In genomic region chr10:78320990-78321389, GRCh38 we compare ENCODE assay signal across 19 cellular contexts.
DNase-seq lines count a peak whose midpoint lies in the region; ATAC-seq and TF ChIP-seq lines count a peak whose summit lies in the region.
"Had no signal": no experiment of that assay in that cellular context is flagged by ENCODE, and none has a peak within 500 bp of the region (broad histone marks: within the 10 kb centered on the region; RNA-seq: fewer than 3 reads in every experiment).

No MANE protein-coding gene starts in this region.

- H3K9me2 ChIP-seq in neural cell (ENCODE audit: insufficient read depth, low read length): no peaks in the 10 kb centered on the region

- peak overlapping the region; percentile 7 for H3K27ac Mint-ChIP-seq in activated CD8-positive, alpha-beta T cell treated with anti-CD3 and anti-CD28 coated beads for 36 hours
- H3K27ac Mint-ChIP-seq in activated CD8-positive, alpha-beta T cell treated with anti-CD3 and anti-CD28 coated beads, Interleukin-2, amount 10 ng/mL, durations not matched to agents 7 days and 5 days: no peak overlapping the region
- H3K27ac Mint-ChIP-seq in CD8-positive, alpha-beta T cell: peak overlapping the region; percentile 33
- H3K27ac Mint-ChIP-seq in WTC11: no peak overlapping the region
- H3K27ac Mint-ChIP-seq: GM23338 had no signal

- H3K9me3 ChIP-seq in CD8-positive, alpha-beta T cell (ENCODE audit: low read length): no peaks in the 10 kb centered on the region
- H3K9me3 ChIP-seq in neural cell (ENCODE audit: low read length): no peaks in the 10 kb centered on the region
- H3K9me3 ChIP-seq: Peyer's patch had no signal

- CTCF ChIA-PET in activated CD8-positive, alpha-beta T cell treated with anti-CD3 and anti-CD28 coated beads for 36 hours (lab: Charles Lee): interaction anchor here (1.5 kb wide), 1 partner anchor 273 kb away, joined by 3 read pairs; no protein-coding TSS in a partner anchor
- CTCF ChIA-PET in activated CD8-positive, alpha-beta T cell treated with anti-CD3 and anti-CD28 coated beads, Interleukin-2, amount 10 ng/mL, durations not matched to agents 7 days and 5 days (lab: Charles Lee): no interaction called here
- CTCF ChIA-PET in CD8-positive, alpha-beta T cell (lab: Charles Lee): no interaction called here
- CTCF ChIA-PET in WTC11 (lab: Charles Lee): interaction anchor here (1.0 kb wide), 1 partner anchor 61 kb away, joined by 3 read pairs; no protein-coding TSS in a partner anchor

- no peaks in the 10 kb centered on the region for H3K27me3 Mint-ChIP-seq in activated CD8-positive, alpha-beta T cell treated with anti-CD3 and anti-CD28 coated beads for 36 hours
- H3K27me3 Mint-ChIP-seq in activated CD8-positive, alpha-beta T cell treated with anti-CD3 and anti-CD28 coated beads, Interleukin-2, amount 10 ng/mL, durations not matched to agents 7 days and 5 days (ENCODE audit: low read depth): peaks cover 4% of the 10 kb centered on the region
- no peaks in the 10 kb centered on the region for H3K27me3 Mint-ChIP-seq in CD8-positive, alpha-beta T cell (ENCODE audit: low read depth)
- H3K27me3 Mint-ChIP-seq in WTC11 (ENCODE audit: low read depth): no peaks in the 10 kb centered on the region

- no peaks in the 10 kb centered on the region for H3K36me3 Mint-ChIP-seq in activated CD8-positive, alpha-beta T cell treated with anti-CD3 and anti-CD28 coated beads for 36 hours (ENCODE audit: low read depth)
- H3K36me3 Mint-ChIP-seq in activated CD8-positive, alpha-beta T cell treated with anti-CD3 and anti-CD28 coated beads, Interleukin-2, amount 10 ng/mL, durations not matched to agents 7 days and 5 days (ENCODE audit: low read depth): no peaks in the 10 kb centered on the region
- H3K36me3 Mint-ChIP-seq in CD8-positive, alpha-beta T cell: no peaks in the 10 kb centered on the region
- peaks cover 2% of the 10 kb centered on the region for H3K36me3 Mint-ChIP-seq in WTC11
- H3K36me3 Mint-ChIP-seq: CD14-positive monocyte had no signal

- peak overlapping the region; percentile 31 for H2AFZ ChIP-seq in neural cell (ENCODE audit: low read depth, low read length)
- H2AFZ ChIP-seq: GM23338 had no signal

- H3K36me3 ChIP-seq in CD8-positive, alpha-beta T cell (ENCODE audit: insufficient read depth, low read length): no peaks in the 10 kb centered on the region
- H3K36me3 ChIP-seq in neural cell (ENCODE audit: insufficient read depth, low read length): no peaks in the 10 kb centered on the region
- H3K36me3 ChIP-seq: Peyer's patch had no signal

- peak overlapping the region; percentile 25 for H3K9ac ChIP-seq in neural cell (ENCODE audit: low read length)

- no peaks in the 10 kb centered on the region for H3F3A ChIP-seq in neural cell (ENCODE audit: insufficient read depth, low read length, poor library complexity, severe bottlenecking)

- DNase-seq in activated CD8-positive, alpha-beta T cell treated with anti-CD3 and anti-CD28 coated beads for 36 hours: no peak
- no peak for DNase-seq in activated CD8-positive, alpha-beta T cell treated with anti-CD3 and anti-CD28 coated beads, Interleukin-2, amount 10 ng/mL, durations not matched to agents 7 days and 5 days
- DNase-seq in CD8-positive, alpha-beta T cell: peak in 1 of 7 experiments; percentile 41
- DNase-seq in amniotic epithelial cell (ENCODE audit: low read depth) (peak; percentile 57), cerebellar cortex (ENCODE audit: low spot score) (no peak), WTC11 (ENCODE audit: low spot score) (no peak), mesenteric fat pad (ENCODE audit: low spot score) (no peak)
- DNase-seq: 8988T; Calu3; EL; NCI-H1105 treated with DMSO at 0.1 percent for 48 hours; NCI-H1694; NK-92 treated with Interleukin-12 subunit alpha and Interleukin-12 subunit beta, amount 100 ng/mL, for 24 hours; Peyer's patch had no signal

- TF ChIP-seq CTCF in activated CD8-positive, alpha-beta T cell treated with anti-CD3 and anti-CD28 coated beads for 36 hours (IDR thresholded peaks at IDR 0.05): no peak
- TF ChIP-seq CTCF in CD8-positive, alpha-beta T cell (IDR thresholded peaks at IDR 0.05): no peak
- TF ChIP-seq CTCF in neural cell (IDR thresholded peaks at IDR 0.05; ENCODE audit: poor library complexity, severe bottlenecking) (no peak), WTC11 (IDR thresholded peaks at IDR 0.05) (no peak)

- ATAC-seq in activated CD8-positive, alpha-beta T cell treated with anti-CD3 and anti-CD28 coated beads for 36 hours: no peak
- ATAC-seq in activated CD8-positive, alpha-beta T cell treated with anti-CD3 and anti-CD28 coated beads, Interleukin-2, amount 10 ng/mL, durations not matched to agents 7 days and 5 days: no peak
- no peak for ATAC-seq in CD8-positive, alpha-beta T cell
- ATAC-seq in WTC11: no peak
- ATAC-seq: GM12878, GM23338, HCT116 had no signal

- TF ChIP-seq RAD21 in neural cell (conservative IDR thresholded peaks at IDR 0.05): no peak

- peaks cover 10% of the 10 kb centered on the region for H3K4me1 Mint-ChIP-seq in activated CD8-positive, alpha-beta T cell treated with anti-CD3 and anti-CD28 coated beads for 36 hours (ENCODE audit: low read depth)
- H3K4me1 Mint-ChIP-seq in activated CD8-positive, alpha-beta T cell treated with anti-CD3 and anti-CD28 coated beads, Interleukin-2, amount 10 ng/mL, durations not matched to agents 7 days and 5 days (ENCODE audit: low read depth): peaks cover 11% of the 10 kb centered on the region
- H3K4me1 Mint-ChIP-seq in CD8-positive, alpha-beta T cell (ENCODE audit: low read depth): peaks cover 18% of the 10 kb centered on the region
- H3K4me1 Mint-ChIP-seq in WTC11: peaks cover 6% of the 10 kb centered on the region
- H3K4me1 Mint-ChIP-seq: CD14-positive monocyte had no signal

- H3K4me2 ChIP-seq in neural cell (ENCODE audit: low read length): no peak overlapping the region
- H3K4me2 ChIP-seq: GM23338 had no signal

- POLR2A ChIA-PET in activated CD8-positive, alpha-beta T cell treated with anti-CD3 and anti-CD28 coated beads for 36 hours (lab: Charles Lee): no interaction called here
- POLR2A ChIA-PET in activated CD8-positive, alpha-beta T cell treated with anti-CD3 and anti-CD28 coated beads, Interleukin-2, amount 10 ng/mL, durations not matched to agents 7 days and 5 days (lab: Charles Lee): interaction anchor here (0.5 kb wide), 1 partner anchor 1867 kb away, joined by 3 read pairs; no protein-coding TSS in a partner anchor
- POLR2A ChIA-PET in CD8-positive, alpha-beta T cell (lab: Charles Lee): no interaction called here
- POLR2A ChIA-PET in WTC11 (lab: Charles Lee): no interaction called here

- H3K9me3 Mint-ChIP-seq in activated CD8-positive, alpha-beta T cell treated with anti-CD3 and anti-CD28 coated beads for 36 hours: peaks cover 9% of the 10 kb centered on the region
- H3K9me3 Mint-ChIP-seq in activated CD8-positive, alpha-beta T cell treated with anti-CD3 and anti-CD28 coated beads, Interleukin-2, amount 10 ng/mL, durations not matched to agents 7 days and 5 days (ENCODE audit: insufficient read depth): peaks cover 10% of the 10 kb centered on the region
- peaks cover 14% of the 10 kb centered on the region for H3K9me3 Mint-ChIP-seq in CD8-positive, alpha-beta T cell
- H3K9me3 Mint-ChIP-seq in WTC11: peaks cover 10% of the 10 kb centered on the region

- no peaks in the 10 kb centered on the region for H4K20me1 ChIP-seq in neural cell (ENCODE audit: insufficient read depth)

- no peak for TF ChIP-seq EP300 in neural cell (conservative IDR thresholded peaks at IDR 0.05; ENCODE audit: poor library complexity, severe bottlenecking)

- H3K4me1 ChIP-seq in CD8-positive, alpha-beta T cell (ENCODE audit: insufficient read depth, low read length): no peaks in the 10 kb centered on the region

- no peak overlapping the region for H3K4me3 Mint-ChIP-seq in activated CD8-positive, alpha-beta T cell treated with anti-CD3 and anti-CD28 coated beads for 36 hours
- no peak overlapping the region for H3K4me3 Mint-ChIP-seq in activated CD8-positive, alpha-beta T cell treated with anti-CD3 and anti-CD28 coated beads, Interleukin-2, amount 10 ng/mL, durations not matched to agents 7 days and 5 days
- H3K4me3 Mint-ChIP-seq in CD8-positive, alpha-beta T cell: no peak overlapping the region
- H3K4me3 Mint-ChIP-seq in WTC11: no peak overlapping the region
- H3K4me3 Mint-ChIP-seq: GM23338 had no signal

- no peaks in the 10 kb centered on the region for H3K79me2 ChIP-seq in neural cell (replicated peaks; ENCODE audit: insufficient read depth, low read length)

- H3K27ac ChIP-seq in CD8-positive, alpha-beta T cell (ENCODE audit: low read depth, low read length): no peak overlapping the region
- peak overlapping the region; percentile 2 for H3K27ac ChIP-seq in neural cell (ENCODE audit: low read length)
- H3K27ac ChIP-seq: Peyer's patch had no signal

- no peaks in the 10 kb centered on the region for H3K27me3 ChIP-seq in CD8-positive, alpha-beta T cell (ENCODE audit: insufficient read depth, low read length)
- no peaks in the 10 kb centered on the region for H3K27me3 ChIP-seq in neural cell (ENCODE audit: insufficient read depth, low read depth, low read length)
- H3K27me3 ChIP-seq: Peyer's patch had no signal

- no peak overlapping the region for H3K4me3 ChIP-seq in CD8-positive, alpha-beta T cell (ENCODE audit: low read depth, low read length)
- H3K4me3 ChIP-seq in neural cell (ENCODE audit: low read length): no peak overlapping the region
- H3K4me3 ChIP-seq: GM12878, GM23338, Peyer's patch had no signal

- intact Hi-C loops in activated CD8-positive, alpha-beta T cell treated with anti-CD3 and anti-CD28 coated beads for 36 hours (cut with micrococcal nuclease): no loop called here
- intact Hi-C loops in CD8-positive, alpha-beta T cell (cut with DNase I, micrococcal nuclease): no loop called here

TF ChIP-seq in neural cell, 6 proteins besides CTCF, POLR2A, EP300 and RAD21:
- no peak for TF ChIP-seq POLR2AphosphoS5 (IDR thresholded peaks at IDR 0.05)
- no peak for TF ChIP-seq EZH2 (IDR thresholded peaks at IDR 0.05; ENCODE audit: borderline replicate concordance, insufficient read depth, low read length, poor library complexity, severe bottlenecking)
- no peak for TF ChIP-seq TAF1 (IDR thresholded peaks at IDR 0.05; ENCODE audit: low read depth)
- TF ChIP-seq MXI1 (conservative IDR thresholded peaks at IDR 0.05; ENCODE audit: poor library complexity, severe bottlenecking): no peak
- no peak for TF ChIP-seq SMC3 (conservative IDR thresholded peaks at IDR 0.05; ENCODE audit: poor library complexity)

TF ChIP-seq in WTC11, 78 proteins besides CTCF, POLR2A, EP300 and RAD21 (continues in another document):
- TF ChIP-seq MXD4 (CRISPR knock-in tag; IDR thresholded peaks at IDR 0.05; ENCODE audit: borderline replicate concordance): no peak

Comparison
In these comparisons a context has a peak if more than half of its experiments do, and no peak if none do; other contexts are left out.
1. H3K27ac Mint-ChIP-seq: peak in activated CD8-positive, alpha-beta T cell treated with anti-CD3 and anti-CD28 coated beads for 36 hours (single experiment) and CD8-positive, alpha-beta T cell (single experiment); none in activated CD8-positive, alpha-beta T cell treated with anti-CD3 and anti-CD28 coated beads, Interleukin-2, amount 10 ng/mL, durations not matched to agents 7 days and 5 days (single experiment) and WTC11 (single experiment).
2. CTCF ChIA-PET loops: an anchor here in activated CD8-positive, alpha-beta T cell treated with anti-CD3 and anti-CD28 coated beads for 36 hours (1.5 kb wide) and WTC11 (1.0 kb wide); none called in activated CD8-positive, alpha-beta T cell treated with anti-CD3 and anti-CD28 coated beads, Interleukin-2, amount 10 ng/mL, durations not matched to agents 7 days and 5 days and CD8-positive, alpha-beta T cell.